In the genomic region with DNA sequence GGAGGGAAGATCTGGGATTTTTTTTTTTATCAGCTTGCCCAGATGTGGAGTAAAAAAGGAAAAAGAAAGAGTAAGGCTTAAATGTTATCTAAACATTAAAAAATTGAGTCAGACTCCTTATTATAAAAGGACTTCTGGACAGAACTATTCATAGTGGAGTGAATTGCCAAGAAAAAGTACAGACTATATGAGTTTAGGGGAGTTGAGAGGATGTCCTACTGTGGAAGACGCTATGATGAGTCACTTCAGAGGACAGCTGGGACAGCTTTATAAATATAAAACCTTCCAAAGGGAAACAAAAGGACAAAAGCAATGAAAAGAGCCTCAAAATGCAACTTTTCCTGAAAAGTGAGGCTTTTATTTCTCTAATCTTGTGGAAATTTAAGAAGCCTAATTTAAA, we compare ENCODE assay signal across 15 cellular contexts.
DNase-seq lines count a peak whose midpoint lies in the region; ATAC-seq and TF ChIP-seq lines count a peak whose summit lies in the region.
"Had no signal": no experiment of that assay in that cellular context is flagged by ENCODE, and none has a peak within 500 bp of the region (broad histone marks: within the 10 kb centered on the region; RNA-seq: fewer than 3 reads in every experiment).

No MANE protein-coding gene starts in this region.

- no peaks in the 10 kb centered on the region for H3K79me2 ChIP-seq in SK-N-SH (ENCODE audit: insufficient read depth)
- H3K79me2 ChIP-seq in neural progenitor cell (ENCODE audit: low read depth), result no peaks in the 10 kb centered on the region

- H3K27me3 Mint-ChIP-seq in chondrocyte (ENCODE audit: low read depth) (no peaks in the 10 kb centered on the region), neural progenitor cell (ENCODE audit: insufficient read depth, low read depth) (peaks cover 7% of the 10 kb centered on the region)

- H3K27me3 ChIP-seq in SK-N-SH (ENCODE audit: insufficient read depth) (no peaks in the 10 kb centered on the region), neural progenitor cell (no peaks in the 10 kb centered on the region)

- H3K9ac ChIP-seq in SK-N-SH, result no peak overlapping the region
- H3K9ac ChIP-seq in neural progenitor cell, result no peak overlapping the region

- POLR2A ChIA-PET in SK-N-SH (lab: Yijun Ruan, JAX), result no interaction called here

- TF ChIP-seq EP300 in SK-N-SH (IDR thresholded peaks at IDR 0.05; ENCODE audit: borderline replicate concordance in 1 of 2, low read depth in 1 of 2, low read length in 1 of 2), result no peak

- H3K4me2 ChIP-seq in SK-N-SH (no peak overlapping the region), neural progenitor cell (peak overlapping the region; percentile 71)

- H3K36me3 ChIP-seq in SK-N-SH (replicated peaks in 1 of 2; ENCODE audit: control insufficient read depth in 1 of 2, insufficient read depth in 2 of 2, low read length in 1 of 2) (no peaks in the 10 kb centered on the region), neural progenitor cell (no peaks in the 10 kb centered on the region)

- peaks cover 16% of the 10 kb centered on the region for H3K4me1 Mint-ChIP-seq in chondrocyte (ENCODE audit: low read depth)
- peaks cover 24% of the 10 kb centered on the region for H3K4me1 Mint-ChIP-seq in neural progenitor cell

- TF ChIP-seq RAD21 in SK-N-SH (IDR thresholded peaks at IDR 0.05; ENCODE audit: low read length), result no peak

- H3K27ac Mint-ChIP-seq in chondrocyte (ENCODE audit: unreplicated experiment) (peak overlapping the region; percentile 66), neural progenitor cell (peak overlapping the region; percentile 79)

- H3K4me1 ChIP-seq in SK-N-SH (ENCODE audit: control insufficient read depth in 1 of 2, insufficient read depth in 2 of 2, low read depth in 1 of 2, low read length in 1 of 2) (no peaks in the 10 kb centered on the region), neural progenitor cell (peaks cover 28% of the 10 kb centered on the region)

- ATAC-seq in SK-N-SH treated with all-trans-retinoic acid at 6 μM for 48 hours, result no peak
- no peak for ATAC-seq in GM19023 (IDR thresholded peaks at IDR 0.05; ENCODE audit: unreplicated experiment)
- ATAC-seq in omental fat pad (ENCODE audit: low FRiP score), result no peak
- ATAC-seq: Right ventricle myocardium inferior had no signal

- H3F3A ChIP-seq in SK-N-SH (replicated peaks; ENCODE audit: insufficient read depth), result peaks cover 4% of the 10 kb centered on the region
- peaks cover 22% of the 10 kb centered on the region for H3F3A ChIP-seq in neural progenitor cell (ENCODE audit: low read depth)

- H3K4me3 ChIP-seq in SK-N-SH (ENCODE audit: low read depth in 2 of 2, low read length in 1 of 2) (no peak overlapping the region), neural progenitor cell (peak overlapping the region; percentile 26)

- no peaks in the 10 kb centered on the region for H3K9me3 Mint-ChIP-seq in chondrocyte (ENCODE audit: low read depth)
- no peaks in the 10 kb centered on the region for H3K9me3 Mint-ChIP-seq in neural progenitor cell

- TF ChIP-seq CTCF in SK-N-SH (IDR thresholded peaks at IDR 0.05) (no peak), chondrocyte (IDR thresholded peaks at IDR 0.05) (no peak), neural progenitor cell (IDR thresholded peaks at IDR 0.05) (no peak), omental fat pad (IDR thresholded peaks at IDR 0.05) (no peak)

- 0 out of 2 replicates have a peak, but pooled peaks cover 3% of the 10 kb centered on the region for H3K9me2 ChIP-seq in SK-N-SH

- DNase-seq in SK-N-SH, result no peak
- no peak for DNase-seq in chondrocyte (ENCODE audit: low spot score)
- DNase-seq in neural progenitor cell (ENCODE audit: low spot score), result no peak
- no peak for DNase-seq in iPS-NIHi7 (ENCODE audit: extremely low spot score)
- no peak for DNase-seq in anterior cingulate cortex (lab: John Stamatoyannopoulos, UW)
- no peak for DNase-seq in omental fat pad (ENCODE audit: low spot score)
- DNase-seq: DMS153, GOT3, Karpas-422, NCI-H1105 treated with DMSO at 0.1 percent for 48 hours, NCI-H187 had no signal

- H3K36me3 Mint-ChIP-seq in chondrocyte (ENCODE audit: low read depth), result no peaks in the 10 kb centered on the region
- H3K36me3 Mint-ChIP-seq in neural progenitor cell, result no peaks in the 10 kb centered on the region

- H3K27ac ChIP-seq in SK-N-SH (ENCODE audit: low read depth in 2 of 2, low read length in 1 of 2) (no peak overlapping the region), neural progenitor cell (peak overlapping the region; percentile 81)
- H3K27ac ChIP-seq: C4-2B had no signal

- H4K20me1 ChIP-seq in SK-N-SH (ENCODE audit: insufficient read depth) (no peaks in the 10 kb centered on the region), neural progenitor cell (ENCODE audit: low read depth) (no peaks in the 10 kb centered on the region)

- CTCF ChIA-PET in SK-N-SH (lab: Yijun Ruan, JAX), result no interaction called here

- 32% methylated on average over 1 of the region's 1 CpG for WGBS in SK-N-SH (ENCODE audit: low lambda C conversion rate)

- H3K9me3 ChIP-seq in SK-N-SH (no peaks in the 10 kb centered on the region), neural progenitor cell (ENCODE audit: low read depth) (no peaks in the 10 kb centered on the region)

- H2AFZ ChIP-seq in SK-N-SH (ENCODE audit: low read depth) (peak overlapping the region; percentile 16; the same call in 1 of the 2 replicates), neural progenitor cell (replicated peaks) (no peak overlapping the region)

- no peak overlapping the region for H3K4me3 Mint-ChIP-seq in chondrocyte (ENCODE audit: unreplicated experiment)
- no peak overlapping the region for H3K4me3 Mint-ChIP-seq in neural progenitor cell

TF ChIP-seq in SK-N-SH, 30 proteins besides CTCF, POLR2A, EP300 and RAD21 (continues in another document):
- TF ChIP-seq YY1 (IDR thresholded peaks at IDR 0.05; ENCODE audit: low read depth), result no peak
- TF ChIP-seq, protein P1, sequence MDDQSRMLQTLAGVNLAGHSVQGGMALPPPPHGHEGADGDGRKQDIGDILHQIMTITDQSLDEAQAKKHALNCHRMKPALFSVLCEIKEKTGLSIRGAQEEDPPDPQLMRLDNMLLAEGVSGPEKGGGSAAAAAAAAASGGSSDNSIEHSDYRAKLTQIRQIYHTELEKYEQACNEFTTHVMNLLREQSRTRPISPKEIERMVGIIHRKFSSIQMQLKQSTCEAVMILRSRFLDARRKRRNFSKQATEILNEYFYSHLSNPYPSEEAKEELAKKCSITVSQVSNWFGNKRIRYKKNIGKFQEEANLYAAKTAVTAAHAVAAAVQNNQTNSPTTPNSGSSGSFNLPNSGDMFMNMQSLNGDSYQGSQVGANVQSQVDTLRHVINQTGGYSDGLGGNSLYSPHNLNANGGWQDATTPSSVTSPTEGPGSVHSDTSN (IDR thresholded peaks at IDR 0.05), result no peak
- TF ChIP-seq NFIC (IDR thresholded peaks at IDR 0.05; ENCODE audit: borderline replicate concordance), result no peak
- no peak for TF ChIP-seq ELF1 (IDR thresholded peaks at IDR 0.05)
- TF ChIP-seq SMC3 (IDR thresholded peaks at IDR 0.05; ENCODE audit: low read depth, low read length), result no peak
- TF ChIP-seq MEF2A (IDR thresholded peaks at IDR 0.05; ENCODE audit: borderline replicate concordance, low read depth), result no peak
- TF ChIP-seq NRF1 (IDR thresholded peaks at IDR 0.05; ENCODE audit: low read depth, low read length), result no peak
- TF ChIP-seq EZH2phosphoT487 (IDR thresholded peaks at IDR 0.05; ENCODE audit: borderline replicate concordance, low read depth), result no peak
- TF ChIP-seq MXI1 (IDR thresholded peaks at IDR 0.05; ENCODE audit: low read depth, low read length), result no peak
- TF ChIP-seq, protein P2, sequence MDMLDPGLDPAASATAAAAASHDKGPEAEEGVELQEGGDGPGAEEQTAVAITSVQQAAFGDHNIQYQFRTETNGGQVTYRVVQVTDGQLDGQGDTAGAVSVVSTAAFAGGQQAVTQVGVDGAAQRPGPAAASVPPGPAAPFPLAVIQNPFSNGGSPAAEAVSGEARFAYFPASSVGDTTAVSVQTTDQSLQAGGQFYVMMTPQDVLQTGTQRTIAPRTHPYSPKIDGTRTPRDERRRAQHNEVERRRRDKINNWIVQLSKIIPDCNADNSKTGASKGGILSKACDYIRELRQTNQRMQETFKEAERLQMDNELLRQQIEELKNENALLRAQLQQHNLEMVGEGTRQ (IDR thresholded peaks at IDR 0.05; ENCODE audit: borderline replicate concordance, low read depth, low read length), result no peak
- no peak for TF ChIP-seq GABPA (IDR thresholded peaks at IDR 0.05; ENCODE audit: low read depth)

TF ChIP-seq in SK-N-SH treated with all-trans-retinoic acid at 6 μM for 48 hours, 23 proteins besides CTCF, POLR2A, EP300 and RAD21:
- TF ChIP-seq ISL1 (CRISPR knock-in tag; IDR thresholded peaks at IDR 0.05) (no peak), TCF4 (CRISPR knock-in tag; IDR thresholded peaks at IDR 0.05; ENCODE audit: borderline replicate concordance) (no peak), ZNF70 (CRISPR knock-in tag; IDR thresholded peaks at IDR 0.05) (no peak)
- TF ChIP-seq, protein P3, sequence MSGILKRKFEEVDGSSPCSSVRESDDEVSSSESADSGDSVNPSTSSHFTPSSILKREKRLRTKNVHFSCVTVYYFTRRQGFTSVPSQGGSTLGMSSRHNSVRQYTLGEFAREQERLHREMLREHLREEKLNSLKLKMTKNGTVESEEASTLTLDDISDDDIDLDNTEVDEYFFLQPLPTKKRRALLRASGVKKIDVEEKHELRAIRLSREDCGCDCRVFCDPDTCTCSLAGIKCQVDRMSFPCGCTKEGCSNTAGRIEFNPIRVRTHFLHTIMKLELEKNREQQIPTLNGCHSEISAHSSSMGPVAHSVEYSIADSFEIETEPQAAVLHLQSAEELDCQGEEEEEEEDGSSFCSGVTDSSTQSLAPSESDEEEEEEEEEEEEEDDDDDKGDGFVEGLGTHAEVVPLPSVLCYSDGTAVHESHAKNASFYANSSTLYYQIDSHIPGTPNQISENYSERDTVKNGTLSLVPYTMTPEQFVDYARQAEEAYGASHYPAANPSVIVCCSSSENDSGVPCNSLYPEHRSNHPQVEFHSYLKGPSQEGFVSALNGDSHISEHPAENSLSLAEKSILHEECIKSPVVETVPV (CRISPR knock-in tag; IDR thresholded peaks at IDR 0.05), result no peak
